In the genomic region with DNA sequence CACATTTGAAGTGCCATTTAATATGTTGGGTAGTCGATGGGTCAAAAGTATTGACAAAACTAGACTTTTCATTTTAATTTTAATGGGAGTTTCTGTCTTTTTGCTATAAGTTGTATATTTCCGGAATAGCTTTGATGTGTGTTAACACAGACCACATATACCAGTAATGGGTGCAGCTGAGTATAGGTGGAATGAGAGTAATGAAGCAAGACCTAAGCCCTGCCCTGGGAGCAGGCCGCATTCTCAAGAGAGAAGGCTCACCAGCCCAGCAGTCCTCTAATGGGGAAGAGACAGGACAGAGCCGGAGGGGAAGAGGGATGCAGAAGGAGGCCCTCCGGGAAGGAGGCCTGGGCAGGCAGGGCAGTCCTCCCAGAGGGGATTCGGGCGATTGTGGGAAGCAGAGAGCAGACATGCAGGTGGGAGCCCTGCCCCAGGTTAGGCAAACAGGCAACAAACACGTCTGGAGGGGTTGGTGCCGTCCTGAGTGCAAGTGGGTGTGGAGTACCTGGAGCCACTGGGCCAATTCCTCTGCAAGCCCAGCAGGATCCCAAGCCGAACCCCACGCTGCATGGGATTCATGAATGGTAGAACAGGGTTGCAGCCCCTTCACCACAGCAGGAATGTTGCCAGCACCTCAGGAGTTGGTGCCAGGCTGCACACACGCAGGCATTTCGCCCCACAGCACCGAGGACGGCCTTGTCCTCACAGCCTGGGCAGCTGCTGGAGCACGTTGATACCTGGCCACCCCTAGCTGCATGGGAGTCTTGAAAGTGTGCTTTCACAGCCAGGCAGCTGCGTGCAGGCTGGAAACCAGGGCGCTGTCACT, we compare ENCODE assay signal across 1 cellular context.
A peak's percentile ranks its signal among the peaks of the same experiment; 100 is the strongest.
TF ChIP-seq lines count a peak whose summit lies in the region.

No MANE protein-coding gene starts in this region.

TF ChIP-seq in K562, 482 proteins besides CTCF, POLR2A, EP300 and RAD21:
- TF ChIP-seq MEIS2 (IDR thresholded peaks at IDR 0.05; ENCODE audit: partially characterized antibody) (no peak), POLR2G (IDR thresholded peaks at IDR 0.05; ENCODE audit: low read depth, low read length) (peak; percentile 55; the same call in 1 of the 2 replicates)
